1 cellular context compared by ENCODE assay signal in genomic region chr7:97971120-97971989, GRCh38.
TF ChIP-seq lines count a peak whose summit lies in the region.

No MANE protein-coding gene starts in this region.

TF ChIP-seq in HepG2, 621 proteins besides CTCF, POLR2A, EP300 and RAD21 (continued from another document and continues in another):
- no peak; the same call in 1 of the 2 replicates for TF ChIP-seq PAXIP1 (CRISPR knock-in tag; conservative IDR thresholded peaks at IDR 0.05)
- no peak for TF ChIP-seq ZNF280D (CRISPR knock-in tag; IDR thresholded peaks at IDR 0.05)
- TF ChIP-seq IKZF4 (CRISPR knock-in tag; IDR thresholded peaks at IDR 0.05; ENCODE audit: borderline replicate concordance, low read depth, not compliant biosample characterization), result peak; percentile 82
- no peak for TF ChIP-seq ZNF850 (CRISPR knock-in tag; conservative IDR thresholded peaks at IDR 0.05)
- peak; percentile 46; the same call in 1 of the 3 replicates for TF ChIP-seq MXI1 (IDR thresholded peaks at IDR 0.05; ENCODE audit: borderline replicate concordance, low read depth, low read length)
- TF ChIP-seq GABPA (IDR thresholded peaks at IDR 0.05; ENCODE audit: low read depth, low read length), result no peak
- peak; percentile 38; the same call in 1 of the 2 replicates for TF ChIP-seq GABPA (CRISPR knock-in tag; IDR thresholded peaks at IDR 0.05; ENCODE audit: low read depth)
- no peak for TF ChIP-seq ZNF709 (CRISPR knock-in tag; IDR thresholded peaks at IDR 0.05)
- peak; percentile 82 for TF ChIP-seq MAX (IDR thresholded peaks at IDR 0.05)
- no peak for TF ChIP-seq CAMTA2 (CRISPR knock-in tag; IDR thresholded peaks at IDR 0.05; ENCODE audit: borderline replicate concordance)
- no peak for TF ChIP-seq ZNF18 (CRISPR knock-in tag; IDR thresholded peaks at IDR 0.05; ENCODE audit: insufficient replicate concordance)
- TF ChIP-seq ZSCAN25 (CRISPR knock-in tag; IDR thresholded peaks at IDR 0.05), result 0 out of 2 replicates have a peak, but pooled peaks have one; percentile 5
- TF ChIP-seq HCFC1 (IDR thresholded peaks at IDR 0.05; ENCODE audit: low read depth, low read length), result 0 out of 2 replicates have a peak, but pooled peaks have one; percentile 2
- TF ChIP-seq PITX1 (CRISPR knock-in tag; IDR thresholded peaks at IDR 0.05), result 0 out of 2 replicates have a peak, but pooled peaks have one; percentile 24
- TF ChIP-seq RARG (CRISPR knock-in tag; IDR thresholded peaks at IDR 0.05; ENCODE audit: low read depth), result no peak
- no peak for TF ChIP-seq ZNF510 (CRISPR knock-in tag; IDR thresholded peaks at IDR 0.05; ENCODE audit: low read depth)
- no peak for TF ChIP-seq ZNF564 (CRISPR knock-in tag; IDR thresholded peaks at IDR 0.05)
- no peak for TF ChIP-seq SMARCE1 (IDR thresholded peaks at IDR 0.05; ENCODE audit: borderline replicate concordance)
- peak; percentile 79 for TF ChIP-seq ZBTB43 (CRISPR knock-in tag; conservative IDR thresholded peaks at IDR 0.05)
- no peak for TF ChIP-seq KDM4B (CRISPR knock-in tag; IDR thresholded peaks at IDR 0.05)
- no peak for TF ChIP-seq ZNF253 (CRISPR knock-in tag; IDR thresholded peaks at IDR 0.05; ENCODE audit: borderline replicate concordance)
- TF ChIP-seq ZNF770 (CRISPR knock-in tag; IDR thresholded peaks at IDR 0.05), result peak; percentile 94
- 0 out of 2 replicates have a peak, but pooled peaks have one; percentile 22 for TF ChIP-seq CREBL2 (CRISPR knock-in tag; IDR thresholded peaks at IDR 0.05; ENCODE audit: borderline replicate concordance)
- 0 out of 2 replicates have a peak, but pooled peaks have one; percentile 10 for TF ChIP-seq SALL2 (CRISPR knock-in tag; IDR thresholded peaks at IDR 0.05)
- 0 out of 2 replicates have a peak, but pooled peaks have one; percentile 30 for TF ChIP-seq NCOA1 (CRISPR knock-in tag; IDR thresholded peaks at IDR 0.05)
- TF ChIP-seq ZBTB10 (CRISPR knock-in tag; IDR thresholded peaks at IDR 0.05; ENCODE audit: borderline replicate concordance), result no peak
- TF ChIP-seq XRCC5 (optimal IDR thresholded peaks at IDR 0.05; ENCODE audit: low read length), result no peak
- no peak for TF ChIP-seq ATF6 (CRISPR knock-in tag; conservative IDR thresholded peaks at IDR 0.05)
- 0 out of 2 replicates have a peak, but pooled peaks have one; percentile 57 for TF ChIP-seq ZNF691 (CRISPR knock-in tag; IDR thresholded peaks at IDR 0.05; ENCODE audit: borderline replicate concordance, low read depth)
- TF ChIP-seq MNT (IDR thresholded peaks at IDR 0.05), result peak; percentile 97
- no peak for TF ChIP-seq BRCA1 (CRISPR knock-in tag; IDR thresholded peaks at IDR 0.05)
- TF ChIP-seq TARDBP (CRISPR knock-in tag; IDR thresholded peaks at IDR 0.05), result 0 out of 2 replicates have a peak, but pooled peaks have one; percentile 28
- TF ChIP-seq ZNF101 (CRISPR knock-in tag; IDR thresholded peaks at IDR 0.05; ENCODE audit: borderline replicate concordance, low read depth), result no peak
- TF ChIP-seq ZNF577 (CRISPR knock-in tag; IDR thresholded peaks at IDR 0.05; ENCODE audit: borderline replicate concordance, low read depth), result 0 out of 2 replicates have a peak, but pooled peaks have one; percentile 41
- peak; percentile 11; the same call in 1 of the 2 replicates for TF ChIP-seq ZNF782 (CRISPR knock-in tag; IDR thresholded peaks at IDR 0.05; ENCODE audit: borderline replicate concordance)
- no peak for TF ChIP-seq THAP8 (CRISPR knock-in tag; IDR thresholded peaks at IDR 0.05; ENCODE audit: borderline replicate concordance)
